In the genomic region with DNA sequence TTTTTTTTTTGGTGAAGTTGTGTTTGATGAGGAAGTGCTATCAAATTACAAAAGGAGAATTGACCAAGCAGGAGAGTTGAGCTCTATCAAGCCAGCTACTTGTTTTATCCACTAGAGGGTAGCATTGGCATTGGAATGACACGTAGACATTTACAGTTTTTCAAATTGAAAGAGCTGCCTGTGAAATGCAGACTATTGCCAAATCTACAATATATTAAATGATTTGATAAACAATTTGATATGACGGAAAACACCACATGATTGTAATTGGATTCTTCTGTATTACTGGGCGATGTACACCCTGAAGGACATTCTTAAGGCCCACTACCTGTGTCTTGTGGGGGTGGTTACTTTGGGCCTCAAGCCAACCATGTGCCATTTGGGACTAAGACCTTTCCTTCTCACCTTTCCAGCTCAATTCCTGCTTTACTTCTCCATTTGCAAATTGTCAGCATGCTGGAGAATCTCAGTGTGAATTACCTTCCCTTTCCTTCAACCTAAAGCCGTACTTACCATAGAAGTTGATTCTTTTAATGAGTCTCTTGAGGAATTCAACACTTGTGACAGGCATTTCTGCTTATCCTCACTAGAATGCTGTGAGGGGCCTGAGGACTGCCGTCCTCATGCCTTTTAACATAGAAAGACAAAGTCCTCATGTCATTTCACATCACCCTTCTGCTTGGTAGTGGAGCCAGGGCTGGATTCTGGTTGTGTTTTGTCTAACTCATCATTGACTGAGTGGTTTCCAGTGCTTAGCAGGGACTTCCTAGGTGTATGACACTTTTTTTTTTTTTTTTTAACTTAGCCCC, we compare ENCODE assay signal across 8 cellular contexts.
DNase-seq lines count a peak whose midpoint lies in the region; ATAC-seq and TF ChIP-seq lines count a peak whose summit lies in the region.

No MANE protein-coding gene starts in this region.

- peak; percentile 85 for TF ChIP-seq CTCF in RWPE2 (IDR thresholded peaks at IDR 0.05; ENCODE audit: poor library complexity, severe bottlenecking)

- H3K4me1 ChIP-seq in RWPE2 (ENCODE audit: insufficient read depth, poor library complexity, severe bottlenecking) = no peaks in the 10 kb centered on the region
- no peaks in the 10 kb centered on the region for H3K4me1 ChIP-seq in naive thymus-derived CD4-positive, alpha-beta T cell (ENCODE audit: control insufficient read depth in 2 of 2, insufficient read depth in 2 of 2, low read length in 2 of 2)

- peaks cover 0 to 26% (median 10%) of the 10 kb centered on the region in 5 donors for H3K27me3 Mint-ChIP-seq in naive thymus-derived CD4-positive, alpha-beta T cell

- H3K4me1 Mint-ChIP-seq in naive thymus-derived CD4-positive, alpha-beta T cell = peaks cover 0 to 28% (median 0%) of the 10 kb centered on the region in 7 donors

- TF ChIP-seq POLR2A in erythroblast (IDR thresholded peaks at IDR 0.05; ENCODE audit: low read length) = no peak

- POLR2A ChIA-PET in HEK293T (lab: Yijun Ruan, JAX) = no interaction called here
- POLR2A ChIA-PET in naive thymus-derived CD4-positive, alpha-beta T cell (lab: Charles Lee) = no interaction called here

- no peak overlapping the region for H3K4me3 ChIP-seq in RWPE2 (ENCODE audit: severe bottlenecking)
- H3K4me3 ChIP-seq in naive thymus-derived CD4-positive, alpha-beta T cell (ENCODE audit: low read length) = no peak overlapping the region

- H3K4me3 Mint-ChIP-seq in naive thymus-derived CD4-positive, alpha-beta T cell = no peak overlapping the region

- peaks cover 0 to 5% (median 0%) of the 10 kb centered on the region in 5 donors for H3K36me3 Mint-ChIP-seq in naive thymus-derived CD4-positive, alpha-beta T cell

- DNase-seq in Right ventricle myocardium inferior (ENCODE audit: missing footprints) = no peak
- DNase-seq in cardiac septum (ENCODE audit: low spot score) = no peak
- peak; percentile 50 for DNase-seq in HEK293T (ENCODE audit: extremely low spot score)
- DNase-seq in MV-4-11 (lab: John Stamatoyannopoulos, UW) = peak; percentile 75
- no peak for DNase-seq in RWPE2 (ENCODE audit: low spot score)
- DNase-seq in erythroblast (lab: John Stamatoyannopoulos, UW) = peak; percentile 38 to 62
- DNase-seq in naive thymus-derived CD4-positive, alpha-beta T cell = peak in 5 of 9 donors; percentile 5 to 36 (median 17)
- DNase-seq in activated effector memory CD4-positive, alpha-beta T cell treated with anti-CD3 and anti-CD28 coated beads, Interleukin-2, amount 50 U/mL, for 16 hours = no peak

- H3K9me3 Mint-ChIP-seq in naive thymus-derived CD4-positive, alpha-beta T cell = peaks cover 0 to 3% (median 0%) of the 10 kb centered on the region in 11 donors

- no peaks in the 10 kb centered on the region for H3K36me3 ChIP-seq in RWPE2 (ENCODE audit: low read depth)
- no peaks in the 10 kb centered on the region for H3K36me3 ChIP-seq in naive thymus-derived CD4-positive, alpha-beta T cell (ENCODE audit: control insufficient read depth in 2 of 3, insufficient read depth in 3 of 3, low read length in 3 of 3)

- H3K9me3 ChIP-seq in RWPE2 (ENCODE audit: severe bottlenecking) = no peaks in the 10 kb centered on the region
- no peaks in the 10 kb centered on the region for H3K9me3 ChIP-seq in naive thymus-derived CD4-positive, alpha-beta T cell (ENCODE audit: control insufficient read depth in 2 of 3, low read length in 3 of 3)

- CTCF ChIA-PET in HEK293T (lab: Yijun Ruan, JAX) = interaction anchor here (0.6 to 2.3 kb wide), 11 partner anchors 9 to 1792 kb away, joined by 3 to 11 read pairs (median 3); no protein-coding TSS in a partner anchor
- CTCF ChIA-PET in naive thymus-derived CD4-positive, alpha-beta T cell (lab: Charles Lee) = interaction anchor here (1.0 kb wide), 2 partner anchors 13 to 1868 kb away, joined by 3 read pairs; no protein-coding TSS in a partner anchor

- no peak overlapping the region for H3K27ac Mint-ChIP-seq in naive thymus-derived CD4-positive, alpha-beta T cell

- H3K27ac ChIP-seq in RWPE2 (ENCODE audit: poor library complexity, severe bottlenecking) = no peak overlapping the region
- H3K27ac ChIP-seq in naive thymus-derived CD4-positive, alpha-beta T cell (ENCODE audit: low read depth, low read length) = no peak overlapping the region

- ATAC-seq in Right ventricle myocardium inferior (peak; percentile 70), RWPE2 (ENCODE audit: low read depth) (peak; percentile 63)
- ATAC-seq in naive thymus-derived CD4-positive, alpha-beta T cell = peak; percentile 61

- H3K27me3 ChIP-seq in RWPE2 (ENCODE audit: insufficient read depth, poor library complexity, severe bottlenecking) = no peaks in the 10 kb centered on the region
- no peaks in the 10 kb centered on the region for H3K27me3 ChIP-seq in naive thymus-derived CD4-positive, alpha-beta T cell (ENCODE audit: control insufficient read depth in 2 of 2, insufficient read depth in 2 of 2, low read length in 2 of 2)

- intact Hi-C loops in Right ventricle myocardium inferior (cut with DNase I) = loop anchor here (2.0 to 10.0 kb wide), 2 partner anchors 641 to 847 kb away; no protein-coding TSS in a partner anchor
- intact Hi-C loops in cardiac septum (cut with DNase I) = loop anchor here (5.0 to 10.0 kb wide), 3 partner anchors 643 to 1783 kb away; no protein-coding TSS in a partner anchor
- intact Hi-C loops in naive thymus-derived CD4-positive, alpha-beta T cell (cut with micrococcal nuclease) = loop anchor here in 1 of 2 donors (1.0 to 2.0 kb wide), 5 partner anchors 537 to 1868 kb away; no protein-coding TSS in a partner anchor

TF ChIP-seq in HEK293T, 16 proteins besides CTCF, POLR2A, EP300 and RAD21:
- TF ChIP-seq SUZ12 (IDR thresholded peaks at IDR 0.05) (no peak), CTBP1 (IDR thresholded peaks at IDR 0.05; ENCODE audit: borderline replicate concordance) (no peak), L3MBTL2 (conservative IDR thresholded peaks at IDR 0.05) (no peak), HDGF (IDR thresholded peaks at IDR 0.05; ENCODE audit: borderline replicate concordance) (no peak), ZNF384 (IDR thresholded peaks at IDR 0.05) (no peak), SP1 (IDR thresholded peaks at IDR 0.05) (no peak), FOXK2 (IDR thresholded peaks at IDR 0.05) (no peak), ELF4 (IDR thresholded peaks at IDR 0.05) (no peak), FOXA1 (IDR thresholded peaks at IDR 0.05) (no peak), NFRKB (IDR thresholded peaks at IDR 0.05) (no peak), FOXM1 (IDR thresholded peaks at IDR 0.05; ENCODE audit: borderline replicate concordance) (no peak), BHLHE40 (IDR thresholded peaks at IDR 0.05; ENCODE audit: borderline replicate concordance) (no peak), TARDBP (IDR thresholded peaks at IDR 0.05) (no peak), ARNT (IDR thresholded peaks at IDR 0.05) (no peak)
- TF ChIP-seq, protein P1, sequence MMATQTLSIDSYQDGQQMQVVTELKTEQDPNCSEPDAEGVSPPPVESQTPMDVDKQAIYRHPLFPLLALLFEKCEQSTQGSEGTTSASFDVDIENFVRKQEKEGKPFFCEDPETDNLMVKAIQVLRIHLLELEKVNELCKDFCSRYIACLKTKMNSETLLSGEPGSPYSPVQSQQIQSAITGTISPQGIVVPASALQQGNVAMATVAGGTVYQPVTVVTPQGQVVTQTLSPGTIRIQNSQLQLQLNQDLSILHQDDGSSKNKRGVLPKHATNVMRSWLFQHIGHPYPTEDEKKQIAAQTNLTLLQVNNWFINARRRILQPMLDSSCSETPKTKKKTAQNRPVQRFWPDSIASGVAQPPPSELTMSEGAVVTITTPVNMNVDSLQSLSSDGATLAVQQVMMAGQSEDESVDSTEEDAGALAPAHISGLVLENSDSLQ (IDR thresholded peaks at IDR 0.05) = no peak

Comparison
In these comparisons a context has a peak if more than half of its experiments do, and no peak if none do; other contexts are left out.
1. DNase-seq: peak in HEK293T (single experiment), MV-4-11 (single experiment), erythroblast (2 of 2) and naive thymus-derived CD4-positive, alpha-beta T cell (5 of 9); none in Right ventricle myocardium inferior (single experiment), cardiac septum (single experiment), RWPE2 (single experiment) and activated effector memory CD4-positive, alpha-beta T cell treated with anti-CD3 and anti-CD28 coated beads, Interleukin-2, amount 50 U/mL, for 16 hours (single experiment).
2. Peak in every context shown above with its lines, with median percentiles within 50 percentile points of each other: ATAC-seq.